16 cellular contexts compared by ENCODE assay signal in the genomic region with DNA sequence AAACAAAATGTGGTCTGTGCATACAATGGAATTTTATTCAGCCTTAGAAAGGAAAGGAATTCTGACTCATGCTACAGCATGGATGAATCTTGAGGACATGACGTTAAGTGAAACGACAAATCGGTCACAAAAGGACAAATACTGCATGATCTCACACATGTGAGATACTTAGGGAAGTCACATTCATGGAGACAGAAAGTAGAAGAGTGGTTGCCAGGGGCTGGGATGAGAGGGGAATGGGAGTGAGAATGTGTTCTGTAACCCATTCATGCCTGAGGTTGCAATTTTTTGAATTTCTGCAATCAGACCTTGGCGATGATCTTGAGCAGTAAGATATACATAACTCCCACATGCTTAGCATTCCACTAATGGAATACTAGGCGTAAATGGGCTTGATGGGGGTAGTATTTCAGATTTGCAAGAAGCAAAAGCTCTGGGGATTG. TPM values are rescaled to one million over a fixed set of nuclear protein-coding genes. Genes with fewer than 3 reads are reported as not detected.
A peak's percentile ranks its signal among the peaks of the same experiment; 100 is the strongest.
DNase-seq lines count a peak whose midpoint lies in the region; ATAC-seq and TF ChIP-seq lines count a peak whose summit lies in the region.
"Had no signal": no experiment of that assay in that cellular context is flagged by ENCODE, and none has a peak within 500 bp of the region (broad histone marks: within the 10 kb centered on the region; RNA-seq: fewer than 3 reads in every experiment).

No MANE protein-coding gene starts in this region.

- 51 to 64% methylated on average over 5 of the region's 5 CpGs for WGBS in heart right ventricle, 2 donors
- WGBS in stomach, 5 donors = 77 to 83% (median 82%) methylated on average over 5 of the region's 5 CpGs

- ATAC-seq in heart right ventricle (no peak), Right ventricle myocardium inferior (no peak), GM19467 (IDR thresholded peaks at IDR 0.05; ENCODE audit: unreplicated experiment) (no peak)
- ATAC-seq: lower lobe of right lung had no signal

- H3K27ac ChIP-seq in heart right ventricle = peak overlapping the region in 9 of 10 donors; percentile 39 to 93 (median 78)
- peak overlapping the region in 4 of 5 donors; percentile 72 to 93 (median 86) for H3K27ac ChIP-seq in stomach
- H3K27ac ChIP-seq: KMS-11, lower lobe of right lung had no signal

- TF ChIP-seq POLR2A in stomach (IDR thresholded peaks at IDR 0.05) = no peak

- H3K27me3 ChIP-seq in heart right ventricle = no peaks in the 10 kb centered on the region
- no peaks in the 10 kb centered on the region for H3K27me3 ChIP-seq in stomach

- no peak overlapping the region for H3K4me3 ChIP-seq in heart right ventricle
- H3K4me3 ChIP-seq in cardiac fibroblast (replicated peaks in 1 of 2; ENCODE audit: low read depth in 2 of 2, low read length in 2 of 2) = no peak overlapping the region
- H3K4me3 ChIP-seq in stomach = no peak overlapping the region
- H3K4me3 ChIP-seq: lower lobe of right lung had no signal

- H3K4me1 ChIP-seq in heart right ventricle (peaks cover 25 to 100% (median 86%) of the 10 kb centered on the region in 9 donors), stomach (peaks cover 67 to 99% (median 81%) of the 10 kb centered on the region in 4 donors)

- no peak for TF ChIP-seq EP300 in stomach (IDR thresholded peaks at IDR 0.05)

- H3K36me3 ChIP-seq in heart right ventricle (peaks cover 0 to 52% (median 9%) of the 10 kb centered on the region in 9 donors), stomach (peaks cover 0 to 50% (median 13%) of the 10 kb centered on the region in 4 donors)
- H3K36me3 ChIP-seq: lower lobe of right lung had no signal

- DNase-seq in heart right ventricle = no peak
- no peak for DNase-seq in Right ventricle myocardium inferior (ENCODE audit: missing footprints)
- DNase-seq in cardiac fibroblast (ENCODE audit: low read depth in 2 of 2) = peak; percentile 74 to 89
- DNase-seq in kidney tubule cell (ENCODE audit: low spot score) = peak; percentile 48
- DNase-seq in stomach = no peak
- DNase-seq in OCI-M1 (lab: John Stamatoyannopoulos, UW) = no peak
- DNase-seq in activated CD4-positive, alpha-beta T cell treated with anti-CD3 and anti-CD28 coated beads, Interleukin-2, amount 50 U/mL, for 4 hours = no peak
- DNase-seq: activated CD4-positive, alpha-beta T cell treated with anti-CD3 and anti-CD28 coated beads, Interleukin-2, amount 10 ng/mL, durations not matched to agents 7 days and 5 days; activated T-cell treated with anti-CD3 and anti-CD28 coated beads, Interleukin-2, amount 50 U/mL, for 48 hours; amygdala; effector CD8-positive, alpha-beta T cell; lower lobe of right lung; NCI-H526 treated with DMSO at 0.1 percent for 48 hours; T-helper 2 cell had no signal

- TF ChIP-seq CTCF in heart right ventricle (IDR thresholded peaks at IDR 0.05) (no peak), cardiac fibroblast (IDR thresholded peaks at IDR 0.05; ENCODE audit: low read depth, low read length) (no peak), stomach (IDR thresholded peaks at IDR 0.05) (no peak)

- H3K9me3 ChIP-seq in heart right ventricle (no peaks in the 10 kb centered on the region), stomach (no peaks in the 10 kb centered on the region)
- H3K9me3 ChIP-seq: lower lobe of right lung had no signal

- intact Hi-C loops in heart right ventricle (cut with DNase I) (loop anchor here in 1 of 10 donors (10.0 kb wide), 1 partner anchor 58 kb away; no protein-coding TSS in a partner anchor), Right ventricle myocardium inferior (cut with DNase I) (no loop called here), stomach (cut with DNase I; ENCODE audit: low total_unique reads) (no loop called here)

RNA-seq across cellular contexts. Expression of gene FHL2, which starts 22.0 kb away (rescaled TPM):
- total RNA-seq in heart right ventricle (1,000 to 10,000 TPM in 9 of 10 donors, 100 to 1,000 TPM in 1; 598 to 2,354 (median 1,687) TPM), Right ventricle myocardium inferior (1,619 TPM), stomach (100 to 1,000 TPM in 1 of 5 donors, 10 to 100 TPM in 4; 42.3 to 118 (median 57.1) TPM)
- polyA plus RNA-seq in heart right ventricle (100 to 1,000 TPM; 437 to 653 TPM), stomach (100 to 1,000 TPM in 1 of 3 donors, 10 to 100 TPM in 2; 45.7 to 240 (median 84.2) TPM)

RNA-seq across cellular contexts. Expression of gene C2orf49, which starts 39.5 kb away (rescaled TPM):
- total RNA-seq in heart right ventricle (10 to 100 TPM; 12.2 to 22.9 (median 17.2) TPM), Right ventricle myocardium inferior (16.7 TPM), stomach (10 to 100 TPM; 10.5 to 22.0 (median 11.3) TPM)
- polyA plus RNA-seq in heart right ventricle (1 to 10 TPM; 9.0 to 9.1 TPM), stomach (10 to 100 TPM in 1 of 3 donors, 1 to 10 TPM in 2; 6.3 to 11.2 (median 7.0) TPM)

RNA-seq across cellular contexts. Expression of gene TGFBRAP1, which starts 47.3 kb away (rescaled TPM):
- total RNA-seq in heart right ventricle = 10 to 100 TPM in 9 of 10 donors, 1 to 10 TPM in 1; 8.3 to 12.7 (median 10.5) TPM
- polyA plus RNA-seq in heart right ventricle = 1 to 10 TPM; 2.1 to 3.4 TPM
- 10.3 TPM for total RNA-seq in Right ventricle myocardium inferior
- total RNA-seq in stomach = 10 to 100 TPM; 13.4 to 35.7 (median 28.1) TPM
- polyA plus RNA-seq in stomach = 10 to 100 TPM in 1 of 3 donors, 1 to 10 TPM in 2; 4.9 to 11.6 (median 8.3) TPM

Comparison
In these comparisons a context has a peak if more than half of its experiments do, and no peak if none do; other contexts are left out.
1. DNase-seq: peak in cardiac fibroblast (2 of 2) and kidney tubule cell (single experiment); none in heart right ventricle (0 of 2), Right ventricle myocardium inferior (single experiment), stomach (single experiment), OCI-M1 (single experiment) and activated CD4-positive, alpha-beta T cell treated with anti-CD3 and anti-CD28 coated beads, Interleukin-2, amount 50 U/mL, for 4 hours (0 of 2).
2. RNA of gene FHL2, which starts 22.0 kb away (total RNA-seq): 598 to 2,354 TPM in heart right ventricle and 1,619 TPM in Right ventricle myocardium inferior (single experiment); 42.3 to 118 TPM in stomach; every median in the first group is over 4 times any median in the second.